22 cellular contexts compared by ENCODE assay signal in the genomic region with DNA sequence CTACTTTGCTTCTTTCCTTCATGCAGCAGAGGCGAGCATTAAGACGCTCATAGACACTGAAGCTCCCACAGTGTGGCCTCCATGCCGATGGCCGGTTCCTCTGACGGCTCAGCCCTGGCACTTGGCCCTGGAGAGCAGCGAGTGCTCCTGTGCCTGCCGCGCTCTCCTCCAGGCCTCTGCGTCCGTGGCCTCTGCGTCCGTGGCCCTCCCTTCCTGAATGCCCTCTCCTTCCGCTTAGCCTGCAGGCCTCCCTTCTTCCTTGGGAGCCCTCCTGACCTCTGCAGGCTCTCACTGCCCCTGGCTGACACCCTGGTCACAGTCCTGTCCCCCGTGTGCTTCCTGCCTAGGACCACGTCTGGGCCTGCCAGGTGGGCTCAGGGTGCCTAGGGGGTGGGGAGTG.
DNase-seq lines count a peak whose midpoint lies in the region; ATAC-seq, FAIRE-seq and TF ChIP-seq lines count a peak whose summit lies in the region.
"Had no signal": no experiment of that assay in that cellular context is flagged by ENCODE, and none has a peak within 500 bp of the region (broad histone marks: within the 10 kb centered on the region; RNA-seq: fewer than 3 reads in every experiment).

No MANE protein-coding gene starts in this region.

- H3K4me1 Mint-ChIP-seq in stimulated activated naive B cell treated with anti-CD40 and anti-IgM and Interleukin-4, amounts not matched to agents 10 μg/mL and 1 μg/mL and 100 μg/mL, for 72 hours, result no peaks in the 10 kb centered on the region
- H3K4me1 Mint-ChIP-seq: B cell had no signal

- no peaks in the 10 kb centered on the region for H4K20me1 ChIP-seq in osteoblast (ENCODE audit: insufficient read depth, low read length)

- DNase-seq in cardiac septum (ENCODE audit: low spot score) (peak; percentile 46), right atrium auricular region (ENCODE audit: low spot score) (no peak), right cardiac atrium (peak in 2 of 3 donors; percentile 16 to 24), osteoblast (ENCODE audit: insufficient read length, low spot score, missing footprints) (peak; percentile 39), urothelium cell line (ENCODE audit: low spot score) (no peak), NCI-H748 (lab: John Stamatoyannopoulos, UW; ENCODE audit: unreplicated experiment) (no peak)
- DNase-seq in stimulated activated naive B cell treated with anti-CD40 and anti-IgM and Interleukin-4, amounts not matched to agents 10 μg/mL and 1 μg/mL and 100 μg/mL, for 72 hours, result no peak
- DNase-seq: EL, GF-D8, IMR-90, NCI-H1092 treated with DMSO at 0.1 percent for 48 hours, NCI-H1436 treated with DMSO at 0.1 percent for 48 hours, NCI-H2029, NCI-H2227 treated with DMSO at 0.1 percent for 48 hours, NCI-H510A, NCI-H748 treated with DMSO at 0.1 percent for 48 hours had no signal

- no peak overlapping the region for H3K27ac Mint-ChIP-seq in stimulated activated naive B cell treated with anti-CD40 and anti-IgM and Interleukin-4, amounts not matched to agents 10 μg/mL and 1 μg/mL and 100 μg/mL, for 72 hours
- H3K27ac Mint-ChIP-seq: B cell had no signal

- H3K27me3 ChIP-seq in right atrium auricular region (no peaks in the 10 kb centered on the region), right cardiac atrium (ENCODE audit: control insufficient read depth, insufficient read depth) (no peaks in the 10 kb centered on the region), osteoblast (ENCODE audit: insufficient read depth, low read length) (no peaks in the 10 kb centered on the region)

- H3K4me1 ChIP-seq in right atrium auricular region (no peaks in the 10 kb centered on the region), right cardiac atrium (ENCODE audit: control insufficient read depth, insufficient read depth, low read length) (no peaks in the 10 kb centered on the region), osteoblast (ENCODE audit: insufficient read depth, low read length) (no peaks in the 10 kb centered on the region)
- H3K4me1 ChIP-seq: A549 had no signal

- intact Hi-C loops in cardiac septum (cut with DNase I) (no loop called here), right cardiac atrium (cut with DNase I) (no loop called here)

- H3K79me2 ChIP-seq in osteoblast (ENCODE audit: insufficient read depth, low read length), result no peaks in the 10 kb centered on the region

- FAIRE-seq in urothelium cell line (lab: Jason Lieb, UNC), result no peak
- FAIRE-seq: A549, D721Med, H1 had no signal

- H3K27me3 Mint-ChIP-seq in stimulated activated naive B cell treated with anti-CD40 and anti-IgM and Interleukin-4, amounts not matched to agents 10 μg/mL and 1 μg/mL and 100 μg/mL, for 72 hours, result peaks cover 0 to 3% of the 10 kb centered on the region in 2 donors
- H3K27me3 Mint-ChIP-seq: B cell had no signal

- WGBS in right cardiac atrium, result 88% methylated on average over 15 of the region's 15 CpGs

- no peak overlapping the region for H2AFZ ChIP-seq in osteoblast (ENCODE audit: low read length)

- no peaks in the 10 kb centered on the region for H3K9me3 Mint-ChIP-seq in stimulated activated naive B cell treated with anti-CD40 and anti-IgM and Interleukin-4, amounts not matched to agents 10 μg/mL and 1 μg/mL and 100 μg/mL, for 72 hours

- no peak overlapping the region for H3K27ac ChIP-seq in right atrium auricular region
- no peak overlapping the region for H3K27ac ChIP-seq in right cardiac atrium (ENCODE audit: low read length)
- no peak overlapping the region for H3K27ac ChIP-seq in osteoblast (ENCODE audit: low read depth, low read length)
- H3K27ac ChIP-seq: A549, KMS-11 had no signal

- no peaks in the 10 kb centered on the region for H3K36me3 ChIP-seq in right atrium auricular region
- H3K36me3 ChIP-seq in osteoblast (ENCODE audit: insufficient read depth, low read length), result peaks cover 69% of the 10 kb centered on the region

- H3K36me3 Mint-ChIP-seq in stimulated activated naive B cell treated with anti-CD40 and anti-IgM and Interleukin-4, amounts not matched to agents 10 μg/mL and 1 μg/mL and 100 μg/mL, for 72 hours, result no peaks in the 10 kb centered on the region

- H3K9me3 ChIP-seq in right atrium auricular region, result no peaks in the 10 kb centered on the region
- no peaks in the 10 kb centered on the region for H3K9me3 ChIP-seq in right cardiac atrium (ENCODE audit: control insufficient read depth, low read length)
- no peaks in the 10 kb centered on the region for H3K9me3 ChIP-seq in osteoblast (ENCODE audit: low read depth, low read length)

- no peak for ATAC-seq in right cardiac atrium
- no peak for ATAC-seq in stimulated activated naive B cell treated with anti-CD40 and anti-IgM and Interleukin-4, amounts not matched to agents 10 μg/mL and 1 μg/mL and 100 μg/mL, for 72 hours (replicated peaks)
- ATAC-seq: A549, HCT116 had no signal

- H3K4me2 ChIP-seq in osteoblast (ENCODE audit: insufficient read depth, low read length), result no peak overlapping the region
- H3K4me2 ChIP-seq: A549, KMS-11 had no signal

- no peak overlapping the region for H3K4me3 Mint-ChIP-seq in stimulated activated naive B cell treated with anti-CD40 and anti-IgM and Interleukin-4, amounts not matched to agents 10 μg/mL and 1 μg/mL and 100 μg/mL, for 72 hours
- H3K4me3 Mint-ChIP-seq: B cell had no signal

- H3K4me3 ChIP-seq in right atrium auricular region (no peak overlapping the region), right cardiac atrium (ENCODE audit: low read length) (no peak overlapping the region), osteoblast (ENCODE audit: insufficient read depth, low read length) (no peak overlapping the region)
- H3K4me3 ChIP-seq: A549 had no signal

- TF ChIP-seq CTCF in right atrium auricular region (IDR thresholded peaks at IDR 0.05) (no peak), osteoblast (IDR thresholded peaks at IDR 0.05; ENCODE audit: extremely low read depth, low read depth, low read length) (no peak)

Comparison
In these comparisons a context has a peak if more than half of its experiments do, and no peak if none do; other contexts are left out.
1. DNase-seq: peak in cardiac septum (single experiment), right cardiac atrium (2 of 3) and osteoblast (single experiment); none in right atrium auricular region (single experiment), urothelium cell line (single experiment), stimulated activated naive B cell treated with anti-CD40 and anti-IgM and Interleukin-4, amounts not matched to agents 10 μg/mL and 1 μg/mL and 100 μg/mL, for 72 hours (single experiment) and NCI-H748 (single experiment).